ENCODE assay signal across 8 cellular contexts in genomic region chr9:34127035-34127948, GRCh38. TPM values are rescaled to one million over a fixed set of nuclear protein-coding genes. Genes with fewer than 3 reads are reported as not detected.
DNase-seq lines count a peak whose midpoint lies in the region; ATAC-seq and TF ChIP-seq lines count a peak whose summit lies in the region.

No MANE protein-coding gene starts in this region.

- ATAC-seq in HG03025 (IDR thresholded peaks at IDR 0.05; ENCODE audit: low FRiP score, unreplicated experiment) (no peak), HG02885 (IDR thresholded peaks at IDR 0.05; ENCODE audit: poor library complexity, unreplicated experiment) (no peak), HG03565 (IDR thresholded peaks at IDR 0.05; ENCODE audit: unreplicated experiment) (no peak), GM21786 (IDR thresholded peaks at IDR 0.05; ENCODE audit: unreplicated experiment) (no peak)

- BruUV-seq in Calu3 (replicated peaks; lab: Mats Ljungman, UMichigan) = no TSS peak

- H3K27ac Mint-ChIP-seq in Calu3 (ENCODE audit: unreplicated experiment) (peak overlapping the region; percentile 88), osteocyte (ENCODE audit: unreplicated experiment) (peak overlapping the region; percentile 92)

- intact Hi-C loops in Calu3 (cut with micrococcal nuclease; ENCODE audit: unreplicated experiment) = loop anchor here (10.0 kb wide), 1 partner anchor 58 kb away; no protein-coding TSS in a partner anchor

- peak overlapping the region; percentile 99 for H3K4me3 ChIP-seq in epithelial cell of esophagus (ENCODE audit: low read length)

- H3K27me3 Mint-ChIP-seq in Calu3 (ENCODE audit: unreplicated experiment) (no peaks in the 10 kb centered on the region), osteocyte (ENCODE audit: unreplicated experiment) (no peaks in the 10 kb centered on the region)

- H3K4me3 Mint-ChIP-seq in Calu3 (ENCODE audit: low read depth, unreplicated experiment) (peak overlapping the region; percentile 86), osteocyte (ENCODE audit: unreplicated experiment) (peak overlapping the region; percentile 97)

- H3K36me3 Mint-ChIP-seq in Calu3 (ENCODE audit: insufficient read depth, unreplicated experiment) (peaks cover 36% of the 10 kb centered on the region), osteocyte (ENCODE audit: unreplicated experiment) (peaks cover 14% of the 10 kb centered on the region)

- H3K4me1 Mint-ChIP-seq in Calu3 (ENCODE audit: low read depth, unreplicated experiment) = peaks cover 34% of the 10 kb centered on the region
- peaks cover 32% of the 10 kb centered on the region for H3K4me1 Mint-ChIP-seq in osteocyte (ENCODE audit: unreplicated experiment)

- DNase-seq in Calu3 (no peak), OCI-M1 (lab: John Stamatoyannopoulos, UW) (peak; percentile 39), epithelial cell of esophagus (ENCODE audit: low read depth) (no peak), osteocyte (ENCODE audit: extremely low spot score, unreplicated experiment) (no peak)

- CTCF ChIA-PET in Calu3 (lab: Charles Lee) = interaction anchor here (0.6 kb wide), 1 partner anchor 33 kb away, joined by 5 read pairs; no protein-coding TSS in a partner anchor

- no peaks in the 10 kb centered on the region for H3K9me3 Mint-ChIP-seq in Calu3 (ENCODE audit: low read depth, unreplicated experiment)
- no peaks in the 10 kb centered on the region for H3K9me3 Mint-ChIP-seq in osteocyte (ENCODE audit: unreplicated experiment)

- TF ChIP-seq CTCF in Calu3 (IDR thresholded peaks at IDR 0.05; ENCODE audit: unreplicated experiment) = no peak
- TF ChIP-seq CTCF in epithelial cell of esophagus (IDR thresholded peaks at IDR 0.05; ENCODE audit: insufficient read depth, low read depth, low read length, missing control alignments) = no peak
- TF ChIP-seq CTCF in osteocyte (IDR thresholded peaks at IDR 0.05) = no peak

RNA-seq across cellular contexts. Expression of gene DCAF12, which starts 0.8 kb away (rescaled TPM):
- total RNA-seq in Calu3 (2022) = 20.8 and 24.4 TPM in 2 replicates
- total RNA-seq in osteocyte = 33.9 and 36.6 TPM in 2 replicates

RNA-seq across cellular contexts. Expression of gene UBAP1, which starts 51.6 kb away (rescaled TPM):
- total RNA-seq in Calu3 (2022) (29.4 and 30.7 TPM in 2 replicates), osteocyte (38.6 and 39.8 TPM in 2 replicates)
